ENCODE assay signal across 9 cellular contexts in genomic region chr1:100131623-100132022, GRCh38. TPM values are rescaled to one million over a fixed set of nuclear protein-coding genes. Genes with fewer than 3 reads are reported as not detected.
DNase-seq lines count a peak whose midpoint lies in the region; ATAC-seq and TF ChIP-seq lines count a peak whose summit lies in the region.
"Had no signal": no experiment of that assay in that cellular context is flagged by ENCODE, and none has a peak within 500 bp of the region (broad histone marks: within the 10 kb centered on the region; RNA-seq: fewer than 3 reads in every experiment).

No MANE protein-coding gene starts in this region.

- H4K91ac ChIP-seq in mesenchymal stem cell (ENCODE audit: low read length), result no peak overlapping the region

- no peak overlapping the region for H2BK5ac ChIP-seq in mesenchymal stem cell (ENCODE audit: low read depth, low read length, poor library complexity, severe bottlenecking)

- no peak for ATAC-seq in activated naive CD8-positive, alpha-beta T cell treated with anti-CD3 and anti-CD28 coated beads, Interleukin-2, amount 10 ng/mL, durations not matched to agents 7 days and 5 days (ENCODE audit: low read depth)

- in situ Hi-C loops in HAP-1 (cut with MboI; ENCODE audit: low sequenced_read_pairs), result no loop called here

- H3K14ac ChIP-seq in mesenchymal stem cell (ENCODE audit: low read length in 2 of 2), result no peak overlapping the region

- H3K9ac ChIP-seq in mesenchymal stem cell (ENCODE audit: low read length), result peak overlapping the region; percentile 91

- H3K18ac ChIP-seq in mesenchymal stem cell (ENCODE audit: low read depth in 1 of 2, low read length in 2 of 2), result no peak overlapping the region

- no peaks in the 10 kb centered on the region for H3K27me3 Mint-ChIP-seq in activated naive CD8-positive, alpha-beta T cell treated with anti-CD3 and anti-CD28 coated beads, Interleukin-2, amount 10 ng/mL, durations not matched to agents 7 days and 5 days

- no peak overlapping the region for H2BK15ac ChIP-seq in mesenchymal stem cell (ENCODE audit: low read depth, poor library complexity, severe bottlenecking)

- H4K8ac ChIP-seq in mesenchymal stem cell (ENCODE audit: low read length), result no peak overlapping the region

- peak overlapping the region; percentile 94 for H3K27ac Mint-ChIP-seq in activated naive CD8-positive, alpha-beta T cell treated with anti-CD3 and anti-CD28 coated beads, Interleukin-2, amount 10 ng/mL, durations not matched to agents 7 days and 5 days

- no peak overlapping the region for H3K23ac ChIP-seq in mesenchymal stem cell (ENCODE audit: low read length in 2 of 2)

- H3K9me3 ChIP-seq in HAP-1 (no peaks in the 10 kb centered on the region), mesenchymal stem cell (ENCODE audit: control insufficient read depth, low read length) (no peaks in the 10 kb centered on the region)

- H3K4me1 ChIP-seq in HAP-1, result peaks cover 12% of the 10 kb centered on the region
- peaks cover 2% of the 10 kb centered on the region for H3K4me1 ChIP-seq in mesenchymal stem cell (ENCODE audit: control insufficient read depth, insufficient read depth, low read depth, low read length)

- H3K36me3 Mint-ChIP-seq in activated naive CD8-positive, alpha-beta T cell treated with anti-CD3 and anti-CD28 coated beads, Interleukin-2, amount 10 ng/mL, durations not matched to agents 7 days and 5 days, result no peaks in the 10 kb centered on the region

- H2BK120ac ChIP-seq in mesenchymal stem cell (ENCODE audit: low read depth, low read length), result no peak overlapping the region

- H3K27ac ChIP-seq in mesenchymal stem cell (ENCODE audit: low read length, poor library complexity, severe bottlenecking), result no peak overlapping the region

- peaks cover 19% of the 10 kb centered on the region for H3K79me1 ChIP-seq in mesenchymal stem cell (replicated peaks; ENCODE audit: low read length, poor library complexity, severe bottlenecking)

- H2AFZ ChIP-seq in mesenchymal stem cell (ENCODE audit: low read depth, low read length), result no peak overlapping the region

- no peak for TF ChIP-seq CTCF in AG10803 (conservative IDR thresholded peaks at IDR 0.05; ENCODE audit: low read length)

- H3K36me3 ChIP-seq in HAP-1 (replicated peaks), result peaks cover 6% of the 10 kb centered on the region
- no peaks in the 10 kb centered on the region for H3K36me3 ChIP-seq in mesenchymal stem cell (ENCODE audit: control insufficient read depth in 1 of 2, insufficient read depth in 2 of 2, low read depth in 1 of 2, low read length in 2 of 2)

- no peak overlapping the region for H2BK12ac ChIP-seq in mesenchymal stem cell (ENCODE audit: low read length in 2 of 2)

- H3K4ac ChIP-seq in mesenchymal stem cell (ENCODE audit: low read depth in 1 of 2, low read length in 2 of 2), result no peak overlapping the region

- H3K9me3 Mint-ChIP-seq in activated naive CD8-positive, alpha-beta T cell treated with anti-CD3 and anti-CD28 coated beads, Interleukin-2, amount 10 ng/mL, durations not matched to agents 7 days and 5 days, result no peaks in the 10 kb centered on the region

- H2AK5ac ChIP-seq in mesenchymal stem cell (ENCODE audit: low read length, severe bottlenecking), result no peak overlapping the region

- DNase-seq in AG10803 (ENCODE audit: low read depth) (no peak), HAP-1 (ENCODE audit: low spot score in 2 of 2) (no peak), mesenchymal stem cell (no peak), retina (no peak), SKM-1 treated with dmso at 0.1 percent for 144 hours (lab: John Stamatoyannopoulos, UW; ENCODE audit: unreplicated experiment) (no peak), iPS-NIHi11 (ENCODE audit: low spot score) (no peak), NCI-H2107 (lab: John Stamatoyannopoulos, UW) (no peak)
- no peak for DNase-seq in activated naive CD8-positive, alpha-beta T cell treated with anti-CD3 and anti-CD28 coated beads, Interleukin-2, amount 10 ng/mL, durations not matched to agents 7 days and 5 days
- DNase-seq: NCI-H510A had no signal

- H3K27me3 ChIP-seq in HAP-1 (ENCODE audit: low read depth) (no peaks in the 10 kb centered on the region), mesenchymal stem cell (ENCODE audit: control insufficient read depth in 1 of 2, insufficient read depth in 1 of 2, low read length in 2 of 2) (no peaks in the 10 kb centered on the region)

- H3K4me3 Mint-ChIP-seq in activated naive CD8-positive, alpha-beta T cell treated with anti-CD3 and anti-CD28 coated beads, Interleukin-2, amount 10 ng/mL, durations not matched to agents 7 days and 5 days, result peak overlapping the region; percentile 96

- WGBS in mesenchymal stem cell, result 67% methylated on average over 7 of the region's 8 CpGs

- peak overlapping the region; percentile 89 for H3K4me3 ChIP-seq in AG10803 (ENCODE audit: low read length)
- H3K4me3 ChIP-seq in HAP-1, result peak overlapping the region; percentile 76
- H3K4me3 ChIP-seq in mesenchymal stem cell (ENCODE audit: insufficient read depth in 1 of 2, low read depth in 1 of 2, low read length in 2 of 2), result peak overlapping the region in 1 of 2 experiments; percentile 94

- H3K4me2 ChIP-seq in mesenchymal stem cell (ENCODE audit: low read length, poor library complexity, severe bottlenecking), result peak overlapping the region; percentile 55

- H3K4me1 Mint-ChIP-seq in activated naive CD8-positive, alpha-beta T cell treated with anti-CD3 and anti-CD28 coated beads, Interleukin-2, amount 10 ng/mL, durations not matched to agents 7 days and 5 days, result peaks cover 36% of the 10 kb centered on the region

- POLR2A ChIA-PET in activated naive CD8-positive, alpha-beta T cell treated with anti-CD3 and anti-CD28 coated beads, Interleukin-2, amount 10 ng/mL, durations not matched to agents 7 days and 5 days (lab: Charles Lee), result no interaction called here

RNA-seq across cellular contexts. Expression of gene SASS6, which starts 1.1 kb away (rescaled TPM):
- 10 to 100 TPM; 11.8 to 13.6 TPM for total RNA-seq in activated naive CD8-positive, alpha-beta T cell treated with anti-CD3 and anti-CD28 coated beads, Interleukin-2, amount 10 ng/mL, durations not matched to agents 7 days and 5 days
- polyA plus RNA-seq in mesenchymal stem cell (2013, experiment 1 of 2), result 1.4 TPM
- 1.5 TPM for polyA plus RNA-seq in mesenchymal stem cell (2013, experiment 2 of 2)

RNA-seq across cellular contexts. Expression of gene TRMT13, which starts 1.3 kb away (rescaled TPM):
- 10 to 100 TPM; 29.8 to 32.8 TPM for total RNA-seq in activated naive CD8-positive, alpha-beta T cell treated with anti-CD3 and anti-CD28 coated beads, Interleukin-2, amount 10 ng/mL, durations not matched to agents 7 days and 5 days
- 6.4 TPM for polyA plus RNA-seq in mesenchymal stem cell (2013, experiment 1 of 2)
- polyA plus RNA-seq in mesenchymal stem cell (2013, experiment 2 of 2), result 6.7 TPM

RNA-seq across cellular contexts. Expression of gene LRRC39, which starts 46.4 kb away (rescaled TPM):
- under 1 TPM; 0.94 to 0.96 TPM for total RNA-seq in activated naive CD8-positive, alpha-beta T cell treated with anti-CD3 and anti-CD28 coated beads, Interleukin-2, amount 10 ng/mL, durations not matched to agents 7 days and 5 days
- 0.39 TPM for polyA plus RNA-seq in mesenchymal stem cell (2013, experiment 1 of 2)
- polyA plus RNA-seq in mesenchymal stem cell (2013, experiment 2 of 2), result 0.45 TPM
